27 cellular contexts compared by ENCODE assay signal in genomic region chr6:152502421-152503188, GRCh38.
DNase-seq lines count a peak whose midpoint lies in the region; ATAC-seq and TF ChIP-seq lines count a peak whose summit lies in the region.
"Had no signal": no experiment of that assay in that cellular context is flagged by ENCODE, and none has a peak within 500 bp of the region (broad histone marks: within the 10 kb centered on the region; RNA-seq: fewer than 3 reads in every experiment).

No MANE protein-coding gene starts in this region.

- H3K4me2 ChIP-seq in HCT116 (ENCODE audit: low read length): no peak overlapping the region
- H3K4me2 ChIP-seq: PC-9 had no signal

- no peaks in the 10 kb centered on the region for H3K36me3 ChIP-seq in HCT116 (ENCODE audit: control insufficient read depth in 1 of 2, insufficient read depth in 2 of 2, low read length in 2 of 2)

- no peaks in the 10 kb centered on the region for H3K9me2 ChIP-seq in HCT116 (ENCODE audit: insufficient read depth)

- POLR2A ChIA-PET in activated CD4-positive, alpha-beta T cell treated with anti-CD3 and anti-CD28 coated beads for 36 hours (lab: Charles Lee): interaction anchor here (0.6 kb wide), 1 partner anchor 1124 kb away, joined by 3 read pairs; no protein-coding TSS in a partner anchor
- POLR2A ChIA-PET in HCT116 (lab: Charles Lee): no interaction called here

- no peak overlapping the region for H3K9ac ChIP-seq in HCT116 (ENCODE audit: low read length)

- H3K27me3 Mint-ChIP-seq in activated CD4-positive, alpha-beta T cell treated with anti-CD3 and anti-CD28 coated beads for 36 hours: peaks cover 7% of the 10 kb centered on the region
- H3K27me3 Mint-ChIP-seq in activated T-helper 17 cell treated with anti-CD3 and anti-CD28 coated beads, Interleukin-2, amount 50 U/mL, for 72 hours: peaks cover 3% of the 10 kb centered on the region

- no peaks in the 10 kb centered on the region for H3K79me2 ChIP-seq in HCT116 (ENCODE audit: insufficient read depth, low read length)

- no peaks in the 10 kb centered on the region for H4K20me1 ChIP-seq in HCT116 (ENCODE audit: insufficient read depth)

- H3K4me3 Mint-ChIP-seq in activated CD4-positive, alpha-beta T cell treated with anti-CD3 and anti-CD28 coated beads for 36 hours: no peak overlapping the region
- H3K4me3 Mint-ChIP-seq in activated T-helper 17 cell treated with anti-CD3 and anti-CD28 coated beads, Interleukin-2, amount 50 U/mL, for 72 hours: no peak overlapping the region

- no peak overlapping the region for H3K27ac Mint-ChIP-seq in activated CD4-positive, alpha-beta T cell treated with anti-CD3 and anti-CD28 coated beads for 36 hours
- H3K27ac Mint-ChIP-seq in activated T-helper 17 cell treated with anti-CD3 and anti-CD28 coated beads, Interleukin-2, amount 50 U/mL, for 72 hours: no peak overlapping the region

- H3K27me3 ChIP-seq in HCT116 (ENCODE audit: insufficient read depth, low read length): no peaks in the 10 kb centered on the region

- intact Hi-C loops in activated CD4-positive, alpha-beta T cell treated with anti-CD3 and anti-CD28 coated beads for 36 hours (cut with DNase I, micrococcal nuclease): no loop called here
- intact Hi-C loops in HCT116 (cut with micrococcal nuclease): no loop called here

- H3K4me1 ChIP-seq in HCT116 (ENCODE audit: control insufficient read depth in 1 of 2, insufficient read depth in 2 of 2, low read length in 2 of 2): no peaks in the 10 kb centered on the region

- peak; percentile 19 for ATAC-seq in activated CD4-positive, alpha-beta T cell treated with anti-CD3 and anti-CD28 coated beads for 36 hours
- ATAC-seq in HCT116: no peak
- peak; percentile 55 for ATAC-seq in activated T-helper 17 cell treated with anti-CD3 and anti-CD28 coated beads, Interleukin-2, amount 50 U/mL, for 72 hours (replicated peaks)
- ATAC-seq: GM12878, K562 had no signal

- CTCF ChIA-PET in activated CD4-positive, alpha-beta T cell treated with anti-CD3 and anti-CD28 coated beads for 36 hours (lab: Charles Lee): interaction anchor here (0.7 kb wide), 1 partner anchor 24 kb away, joined by 3 read pairs; no protein-coding TSS in a partner anchor
- CTCF ChIA-PET in HCT116 (lab: Charles Lee): no interaction called here

- no peaks in the 10 kb centered on the region for H3K36me3 Mint-ChIP-seq in activated CD4-positive, alpha-beta T cell treated with anti-CD3 and anti-CD28 coated beads for 36 hours (ENCODE audit: low read depth)
- no peaks in the 10 kb centered on the region for H3K36me3 Mint-ChIP-seq in activated T-helper 17 cell treated with anti-CD3 and anti-CD28 coated beads, Interleukin-2, amount 50 U/mL, for 72 hours (ENCODE audit: low read depth)

- TF ChIP-seq CTCF in HCT116 (IDR thresholded peaks at IDR 0.05 in 2 of 3, conservative IDR thresholded peaks at IDR 0.05 in 1 of 3; ENCODE audit: borderline replicate concordance in 1 of 3, insufficient read depth in 1 of 3, low read depth in 2 of 3, low read length in 2 of 3) (no peak), foreskin fibroblast (IDR thresholded peaks at IDR 0.05; ENCODE audit: low read depth, low read length) (no peak)

- peak overlapping the region; percentile 58 for H2AFZ ChIP-seq in HCT116 (ENCODE audit: low read depth, low read length, poor library complexity, severe bottlenecking)
- H2AFZ ChIP-seq: PC-9 had no signal

- H3K9me3 Mint-ChIP-seq in activated CD4-positive, alpha-beta T cell treated with anti-CD3 and anti-CD28 coated beads for 36 hours (ENCODE audit: low read depth): no peaks in the 10 kb centered on the region
- H3K9me3 Mint-ChIP-seq in activated T-helper 17 cell treated with anti-CD3 and anti-CD28 coated beads, Interleukin-2, amount 50 U/mL, for 72 hours: no peaks in the 10 kb centered on the region

- TF ChIP-seq RAD21 in HCT116 (IDR thresholded peaks at IDR 0.05; ENCODE audit: low read depth): no peak

- no peak overlapping the region for H3K4me3 ChIP-seq in HCT116 (replicated peaks in 1 of 2; ENCODE audit: low read depth in 1 of 2, low read length in 2 of 2)
- H3K4me3 ChIP-seq in foreskin fibroblast (ENCODE audit: low read depth in 1 of 2, low read length in 2 of 2): no peak overlapping the region
- H3K4me3 ChIP-seq: GM12878, K562, PC-9 had no signal

- no peaks in the 10 kb centered on the region for H3K9me3 ChIP-seq in HCT116 (ENCODE audit: control insufficient read depth in 1 of 2, insufficient read depth in 1 of 2, low read depth in 1 of 2, low read length in 2 of 2)

- H3K4me1 Mint-ChIP-seq in activated CD4-positive, alpha-beta T cell treated with anti-CD3 and anti-CD28 coated beads for 36 hours: no peaks in the 10 kb centered on the region
- H3K4me1 Mint-ChIP-seq in activated T-helper 17 cell treated with anti-CD3 and anti-CD28 coated beads, Interleukin-2, amount 50 U/mL, for 72 hours: no peaks in the 10 kb centered on the region

- no peak for DNase-seq in activated CD4-positive, alpha-beta T cell treated with anti-CD3 and anti-CD28 coated beads for 36 hours
- DNase-seq in activated CD4-positive, alpha-beta T cell treated with anti-CD3 and anti-CD28 coated beads for 4 hours: no peak
- DNase-seq in HCT116 (ENCODE audit: low read depth, low spot score) (no peak), iris pigment epithelial cell (ENCODE audit: low read depth) (peak; percentile 33), NCI-H1930 (lab: John Stamatoyannopoulos, UW) (no peak), ureter (ENCODE audit: low spot score) (no peak), foreskin fibroblast (no peak)
- DNase-seq: 8988T; Calu3; DMS153; Kasumi-1; MV-4-11; NCI-H1105; NCI-H1436 treated with DMSO at 0.1 percent for 48 hours; NCI-H187 treated with DMSO at 0.1 percent for 48 hours; NCI-H2107; NCI-H446; NCI-H526; NCI-H82; NK-92 treated with Interleukin-12 subunit alpha and Interleukin-12 subunit beta, amount 100 ng/mL, for 24 hours; PC-9; RPMI8226; SHP77; SW 1271 had no signal

- no peak overlapping the region for H3K27ac ChIP-seq in HCT116 (ENCODE audit: low read depth, low read length)
- H3K27ac ChIP-seq: PC-9 had no signal

- TF ChIP-seq POLR2A in HCT116 (IDR thresholded peaks at IDR 0.05; ENCODE audit: borderline replicate concordance, extremely low read depth, insufficient read depth, insufficient read length): no peak

- BruUV-seq in HCT116 (replicated peaks; lab: Mats Ljungman, UMichigan): no TSS peak

- RAD21 ChIA-PET in HCT116 (lab: Charles Lee; ENCODE audit: low non-redundant PET in 1 of 2, low total read pairs in 2 of 2, uncharacterized antibody in 2 of 2, unreplicated experiment in 2 of 2): no interaction called here

TF ChIP-seq in HCT116, 20 proteins besides CTCF, POLR2A, EP300 and RAD21:
- TF ChIP-seq SP1 (IDR thresholded peaks at IDR 0.05; ENCODE audit: low read depth): no peak
- TF ChIP-seq YY1 (IDR thresholded peaks at IDR 0.05; ENCODE audit: extremely low read depth, insufficient replicate concordance, low read depth, low read length): no peak
- no peak for TF ChIP-seq CBX3 (IDR thresholded peaks at IDR 0.05; ENCODE audit: low read depth)
- TF ChIP-seq ATF3 (IDR thresholded peaks at IDR 0.05): no peak
- no peak for TF ChIP-seq EGR1 (IDR thresholded peaks at IDR 0.05; ENCODE audit: low read depth)
- TF ChIP-seq ZBTB33 (IDR thresholded peaks at IDR 0.05; ENCODE audit: extremely low read depth, insufficient replicate concordance, low read length): no peak
- no peak for TF ChIP-seq EZH2phosphoT487 (IDR thresholded peaks at IDR 0.05; ENCODE audit: borderline replicate concordance)
- TF ChIP-seq ELF1 (IDR thresholded peaks at IDR 0.05; ENCODE audit: borderline replicate concordance, low read depth): no peak
